ENCODE assay signal across 12 cellular contexts in genomic region chr14:70357985-70358384, GRCh38. TPM values are rescaled to one million over a fixed set of nuclear protein-coding genes. Genes with fewer than 3 reads are reported as not detected.
A peak's percentile ranks its signal among the peaks of the same experiment; 100 is the strongest.
DNase-seq lines count a peak whose midpoint lies in the region; ATAC-seq, FAIRE-seq and TF ChIP-seq lines count a peak whose summit lies in the region.
"Had no signal": no experiment of that assay in that cellular context is flagged by ENCODE, and none has a peak within 500 bp of the region (broad histone marks: within the 10 kb centered on the region; RNA-seq: fewer than 3 reads in every experiment).

No MANE protein-coding gene starts in this region.

- no peak overlapping the region for H3K9ac ChIP-seq in kidney (ENCODE audit: low read length in 2 of 2)

- H3K36me3 ChIP-seq in breast epithelium (no peaks in the 10 kb centered on the region), kidney (ENCODE audit: control insufficient read depth in 1 of 2, insufficient read depth in 2 of 2, low read length in 2 of 2) (no peaks in the 10 kb centered on the region)

- no peak overlapping the region for H3K27ac ChIP-seq in breast epithelium
- H3K27ac ChIP-seq in kidney (ENCODE audit: low read depth in 2 of 2, low read length in 2 of 2), result no peak overlapping the region
- H3K27ac ChIP-seq: C4-2B, testis had no signal

- H3K27me3 Mint-ChIP-seq in MCF 10A (ENCODE audit: insufficient read depth, unreplicated experiment), result no peaks in the 10 kb centered on the region
- H3K27me3 Mint-ChIP-seq in WTC11 (ENCODE audit: low read depth), result peaks cover 17% of the 10 kb centered on the region
- H3K27me3 Mint-ChIP-seq in stimulated activated naive CD8-positive, alpha-beta T cell treated with anti-CD3 and anti-CD28 coated beads, Interleukin-15, amount 100 ng/mL, for 72 hours, result no peaks in the 10 kb centered on the region

- TF ChIP-seq CTCF in MCF 10A (IDR thresholded peaks at IDR 0.05; ENCODE audit: unreplicated experiment), result no peak
- no peak for TF ChIP-seq CTCF in breast epithelium (IDR thresholded peaks at IDR 0.05)
- no peak for TF ChIP-seq CTCF in WTC11 (IDR thresholded peaks at IDR 0.05)
- TF ChIP-seq CTCF in kidney (IDR thresholded peaks at IDR 0.05; ENCODE audit: borderline replicate concordance, extremely low read depth, insufficient read depth), result no peak

- no peak for DNase-seq in MCF 10A (ENCODE audit: unreplicated experiment)
- DNase-seq in breast epithelium (ENCODE audit: low spot score in 2 of 2), result no peak
- DNase-seq in WTC11 (ENCODE audit: low spot score), result no peak
- peak; percentile 4 for DNase-seq in germinal center (ENCODE audit: low spot score)
- DNase-seq in stimulated activated naive CD8-positive, alpha-beta T cell treated with anti-CD3 and anti-CD28 coated beads, Interleukin-15, amount 100 ng/mL, for 72 hours, result no peak
- DNase-seq in hippocampal formation (lab: John Stamatoyannopoulos, UW), result no peak
- no peak for DNase-seq in kidney
- DNase-seq: MM.1S, testis had no signal

- H3K27ac Mint-ChIP-seq in MCF 10A (ENCODE audit: low read depth, unreplicated experiment), result no peak overlapping the region
- H3K27ac Mint-ChIP-seq in WTC11, result no peak overlapping the region
- H3K27ac Mint-ChIP-seq in stimulated activated naive CD8-positive, alpha-beta T cell treated with anti-CD3 and anti-CD28 coated beads, Interleukin-15, amount 100 ng/mL, for 72 hours, result no peak overlapping the region

- no TSS peak for BruUV-seq in MCF 10A (replicated peaks; lab: Mats Ljungman, UMichigan)

- H3K4me1 ChIP-seq in breast epithelium (no peaks in the 10 kb centered on the region), kidney (ENCODE audit: control insufficient read depth in 1 of 2, insufficient read depth in 1 of 2, low read depth in 1 of 2, low read length in 2 of 2) (peaks cover 0 to 4% of the 10 kb centered on the region in 2 donors)
- H3K4me1 ChIP-seq: testis had no signal

- H3K9me3 ChIP-seq in breast epithelium (no peaks in the 10 kb centered on the region), kidney (ENCODE audit: control insufficient read depth in 1 of 2, low read length in 2 of 2) (no peaks in the 10 kb centered on the region)
- H3K9me3 ChIP-seq: testis had no signal

- CTCF ChIA-PET in MCF 10A (lab: Yijun Ruan, JAX), result no interaction called here
- CTCF ChIA-PET in WTC11 (lab: Charles Lee), result no interaction called here

- no peak for TF ChIP-seq POLR2A in breast epithelium (IDR thresholded peaks at IDR 0.05)

- no peak for ATAC-seq in WTC11
- no peak for ATAC-seq in stimulated activated naive CD8-positive, alpha-beta T cell treated with anti-CD3 and anti-CD28 coated beads, Interleukin-15, amount 100 ng/mL, for 72 hours
- no peak for ATAC-seq in GM18502 (IDR thresholded peaks at IDR 0.05; ENCODE audit: poor library complexity, unreplicated experiment)

- intact Hi-C loops in MCF 10A (cut with micrococcal nuclease), result loop anchor here (5.0 kb wide), 2 partner anchors 59 to 459 kb away; partner anchors contain the start of gene SYNJ2BP
- intact Hi-C loops in breast epithelium (cut with DNase I; ENCODE audit: low total_unique reads), result no loop called here
- intact Hi-C loops in kidney (cut with DNase I), result no loop called here

- no peak for FAIRE-seq in kidney (lab: Jason Lieb, UNC)
- FAIRE-seq: frontal cortex had no signal

- H3K4me3 ChIP-seq in breast epithelium (no peak overlapping the region), kidney (ENCODE audit: low read length in 2 of 2) (no peak overlapping the region)

- H3K9me3 Mint-ChIP-seq in MCF 10A (ENCODE audit: unreplicated experiment) (no peaks in the 10 kb centered on the region), WTC11 (no peaks in the 10 kb centered on the region)
- H3K9me3 Mint-ChIP-seq in stimulated activated naive CD8-positive, alpha-beta T cell treated with anti-CD3 and anti-CD28 coated beads, Interleukin-15, amount 100 ng/mL, for 72 hours, result peaks cover 0 to 4% of the 10 kb centered on the region in 2 donors

- peak overlapping the region; percentile 98 for H3K4me3 Mint-ChIP-seq in MCF 10A (ENCODE audit: unreplicated experiment)
- peak overlapping the region; percentile 63 for H3K4me3 Mint-ChIP-seq in WTC11
- H3K4me3 Mint-ChIP-seq in stimulated activated naive CD8-positive, alpha-beta T cell treated with anti-CD3 and anti-CD28 coated beads, Interleukin-15, amount 100 ng/mL, for 72 hours, result peak overlapping the region; percentile 43 to 76

- peaks cover 6% of the 10 kb centered on the region for H3K36me3 Mint-ChIP-seq in MCF 10A (ENCODE audit: insufficient read depth, unreplicated experiment)
- no peaks in the 10 kb centered on the region; the same call in 1 of the 2 replicates for H3K36me3 Mint-ChIP-seq in WTC11

- H3K4me1 Mint-ChIP-seq in MCF 10A (ENCODE audit: insufficient read depth, unreplicated experiment), result peaks cover 29% of the 10 kb centered on the region
- H3K4me1 Mint-ChIP-seq in WTC11, result peaks cover 17% of the 10 kb centered on the region
- peaks cover 34% of the 10 kb centered on the region for H3K4me1 Mint-ChIP-seq in stimulated activated naive CD8-positive, alpha-beta T cell treated with anti-CD3 and anti-CD28 coated beads, Interleukin-15, amount 100 ng/mL, for 72 hours

- POLR2A ChIA-PET in MCF 10A (lab: Yijun Ruan, JAX), result interaction anchor here (0.8 to 2.8 kb wide), 11 partner anchors 16 to 591 kb away, joined by 3 to 25 read pairs (median 5); partner anchors contain the start of genes SRSF5 and SYNJ2BP
- POLR2A ChIA-PET in WTC11 (lab: Charles Lee), result no interaction called here

- no peaks in the 10 kb centered on the region for H3K27me3 ChIP-seq in breast epithelium
- H3K27me3 ChIP-seq: testis had no signal

TF ChIP-seq in WTC11, 78 proteins besides CTCF, POLR2A, EP300 and RAD21 (continues in another document):
- TF ChIP-seq HMGA2 (CRISPR knock-in tag; IDR thresholded peaks at IDR 0.05) (no peak), SMAD4 (CRISPR knock-in tag; IDR thresholded peaks at IDR 0.05) (no peak), ZMAT4 (CRISPR knock-in tag; IDR thresholded peaks at IDR 0.05) (no peak), NR1H2 (CRISPR knock-in tag; IDR thresholded peaks at IDR 0.05) (no peak), ZSCAN18 (CRISPR knock-in tag; IDR thresholded peaks at IDR 0.05) (no peak), CDX4 (CRISPR knock-in tag; IDR thresholded peaks at IDR 0.05; ENCODE audit: borderline replicate concordance) (no peak), ATF1 (CRISPR knock-in tag; IDR thresholded peaks at IDR 0.05) (no peak), ZNF671 (CRISPR knock-in tag; IDR thresholded peaks at IDR 0.05) (no peak), TEAD1 (CRISPR knock-in tag; IDR thresholded peaks at IDR 0.05) (no peak), ZNF396 (CRISPR knock-in tag; IDR thresholded peaks at IDR 0.05; ENCODE audit: borderline replicate concordance) (no peak), MYBL2 (CRISPR knock-in tag; IDR thresholded peaks at IDR 0.05) (no peak), ATF6 (CRISPR knock-in tag; IDR thresholded peaks at IDR 0.05) (no peak), NFYB (CRISPR knock-in tag; conservative IDR thresholded peaks at IDR 0.05; ENCODE audit: low read depth) (no peak), ZNF263 (CRISPR knock-in tag; IDR thresholded peaks at IDR 0.05; ENCODE audit: low read depth) (no peak), RELA (CRISPR knock-in tag; IDR thresholded peaks at IDR 0.05; ENCODE audit: borderline replicate concordance) (no peak), SP1 (CRISPR knock-in tag; conservative IDR thresholded peaks at IDR 0.05) (no peak)

RNA-seq across cellular contexts. Expression of gene COX16, which starts 1.5 kb away (rescaled TPM):
- total RNA-seq in MCF 10A (2022), result 45.3 and 55.6 TPM in 2 replicates
- 10 to 100 TPM; 22.2 to 26.2 (median 25.2) TPM for total RNA-seq in breast epithelium
- 48.7 to 59.5 TPM (median 58.0 TPM) in 3 replicates for total RNA-seq in WTC11 (2021)
- total RNA-seq in kidney, result 33.0 TPM
- polyA plus RNA-seq in kidney (ENCODE audit: insufficient read depth, low read depth, low replicate concordance), result 104 TPM

RNA-seq across cellular contexts. Expression of gene SYNJ2BP, which starts 58.9 kb away (rescaled TPM):
- total RNA-seq in MCF 10A (2022) (12.6 and 20.0 TPM in 2 replicates), breast epithelium (10 to 100 TPM; 14.2 to 26.2 (median 19.3) TPM), WTC11 (2021) (24.1 to 27.9 TPM (median 27.9 TPM) in 3 replicates), kidney (48.3 TPM)
- 29.9 TPM for polyA plus RNA-seq in kidney (ENCODE audit: insufficient read depth, low read depth, low replicate concordance)
